9 cellular contexts compared by ENCODE assay signal in genomic region chr16:1330931-1331711, GRCh38. TPM values are rescaled to one million over a fixed set of nuclear protein-coding genes. Genes with fewer than 3 reads are reported as not detected.
A peak's percentile ranks its signal among the peaks of the same experiment; 100 is the strongest.
DNase-seq lines count a peak whose midpoint lies in the region; ATAC-seq and TF ChIP-seq lines count a peak whose summit lies in the region.
"Had no signal": no experiment of that assay in that cellular context is flagged by ENCODE, and none has a peak within 500 bp of the region (broad histone marks: within the 10 kb centered on the region; RNA-seq: fewer than 3 reads in every experiment).

No MANE protein-coding gene starts in this region.

- TF ChIP-seq POLR2A in HCT116 (IDR thresholded peaks at IDR 0.05; ENCODE audit: borderline replicate concordance, extremely low read depth, insufficient read depth, insufficient read length): no peak

- peaks cover 14 to 19% of the 10 kb centered on the region in 2 donors for H3K4me1 Mint-ChIP-seq in natural killer cell

- H3K79me2 ChIP-seq in HCT116 (ENCODE audit: insufficient read depth, low read length): no peaks in the 10 kb centered on the region

- H3K4me2 ChIP-seq in HCT116 (ENCODE audit: low read length): peak overlapping the region; percentile 55

- no peaks in the 10 kb centered on the region for H3K36me3 ChIP-seq in HCT116 (ENCODE audit: control insufficient read depth in 1 of 2, insufficient read depth in 2 of 2, low read length in 2 of 2)

- peak overlapping the region; percentile 86 to 89 for H3K27ac Mint-ChIP-seq in natural killer cell

- peak; percentile 3; the same call in 1 of the 2 replicates for ATAC-seq in HCT116
- no peak for ATAC-seq in natural killer cell
- ATAC-seq in HG03439 (IDR thresholded peaks at IDR 0.05; ENCODE audit: unreplicated experiment): no peak
- no peak for ATAC-seq in GM18868 (IDR thresholded peaks at IDR 0.05; ENCODE audit: unreplicated experiment)

- H3K27ac ChIP-seq in 22Rv1: peak overlapping the region; percentile 83
- peak overlapping the region; percentile 44; the same call in 1 of the 2 replicates for H3K27ac ChIP-seq in HCT116 (ENCODE audit: low read depth, low read length)
- peak overlapping the region in 10 of 59 donors; percentile 6 to 76 (median 32) for H3K27ac ChIP-seq in dorsolateral prefrontal cortex

- peak overlapping the region; percentile 2; the same call in 1 of the 2 replicates for H3K9ac ChIP-seq in HCT116 (ENCODE audit: low read length)

- peaks cover 15 to 30% of the 10 kb centered on the region in 2 experiments; a peak in 3 of 4 replicates for H3K4me1 ChIP-seq in HCT116 (ENCODE audit: control insufficient read depth in 1 of 2, insufficient read depth in 2 of 2, low read length in 2 of 2)

- CTCF ChIA-PET in HCT116 (lab: Charles Lee): interaction anchor here (0.7 kb wide), 1 partner anchor 49 kb away, joined by 4 read pairs; no protein-coding TSS in a partner anchor

- H3K9me2 ChIP-seq in HCT116 (ENCODE audit: insufficient read depth): no peaks in the 10 kb centered on the region

- TF ChIP-seq RAD21 in HCT116 (IDR thresholded peaks at IDR 0.05; ENCODE audit: low read depth): no peak

- H3K4me3 Mint-ChIP-seq in natural killer cell: peak overlapping the region; percentile 90

- H3K27me3 Mint-ChIP-seq in natural killer cell (ENCODE audit: low read depth in 2 of 2): no peaks in the 10 kb centered on the region

- H3K9me3 ChIP-seq in HCT116 (ENCODE audit: control insufficient read depth in 1 of 2, insufficient read depth in 1 of 2, low read depth in 1 of 2, low read length in 2 of 2): no peaks in the 10 kb centered on the region; a peak in 1 of 4 replicates

- no peak overlapping the region; a peak in 1 of 4 replicates for H3K4me3 ChIP-seq in HCT116 (replicated peaks in 1 of 2; ENCODE audit: low read depth in 1 of 2, low read length in 2 of 2)
- peak overlapping the region in 30 of 59 donors; percentile 2 to 70 (median 22) for H3K4me3 ChIP-seq in dorsolateral prefrontal cortex

- DNase-seq in HCT116 (ENCODE audit: low read depth, low spot score) (no peak), dorsolateral prefrontal cortex (no peak), natural killer cell (no peak), hepatic stellate cell (ENCODE audit: low spot score) (no peak)
- no peak for DNase-seq in activated CD4-positive, CD25-positive, alpha-beta regulatory T cell treated with anti-CD3 and anti-CD28 coated beads, Interleukin-2, amount 50 U/mL, for 72 hours
- DNase-seq: Kasumi-1 had no signal

- no peaks in the 10 kb centered on the region for H4K20me1 ChIP-seq in HCT116 (ENCODE audit: insufficient read depth)

- no peaks in the 10 kb centered on the region for H3K36me3 Mint-ChIP-seq in natural killer cell

- H2AFZ ChIP-seq in HCT116 (ENCODE audit: low read depth, low read length, poor library complexity, severe bottlenecking): no peak overlapping the region

- H3K9me3 Mint-ChIP-seq in natural killer cell: no peaks in the 10 kb centered on the region

- H3K27me3 ChIP-seq in HCT116 (ENCODE audit: insufficient read depth, low read length) (no peaks in the 10 kb centered on the region), dorsolateral prefrontal cortex (peaks cover 0 to 50% (median 31%) of the 10 kb centered on the region in 45 donors)

- TF ChIP-seq CTCF in 22Rv1 (IDR thresholded peaks at IDR 0.05) (peak; percentile 38; the same call in 1 of the 2 replicates), HCT116 (IDR thresholded peaks at IDR 0.05 in 2 of 3, conservative IDR thresholded peaks at IDR 0.05 in 1 of 3; ENCODE audit: borderline replicate concordance in 1 of 3, insufficient read depth in 1 of 3, low read depth in 2 of 3, low read length in 2 of 3) (no peak), dorsolateral prefrontal cortex (IDR thresholded peaks at IDR 0.05 in 54 of 56, conservative IDR thresholded peaks at IDR 0.05 in 2 of 56; ENCODE audit: low read depth in 1 of 56, partially characterized antibody in 56 of 56) (no peak), natural killer cell (IDR thresholded peaks at IDR 0.05) (no peak)

- RAD21 ChIA-PET in HCT116 (lab: Charles Lee; ENCODE audit: low non-redundant PET in 1 of 2, low total read pairs in 2 of 2, uncharacterized antibody in 2 of 2, unreplicated experiment in 2 of 2): no interaction called here

- POLR2A ChIA-PET in HCT116 (lab: Charles Lee): interaction anchor here (1.0 kb wide), 1 partner anchor 22 kb away, joined by 3 read pairs; no protein-coding TSS in a partner anchor

- intact Hi-C loops in HCT116 (cut with micrococcal nuclease) (no loop called here), dorsolateral prefrontal cortex (cut with DNase I) (no loop called here), natural killer cell (cut with micrococcal nuclease) (loop anchor here (2.0 kb wide), 1 partner anchor 20 kb away; no protein-coding TSS in a partner anchor)

- BruUV-seq in HCT116 (replicated peaks; lab: Mats Ljungman, UMichigan): no TSS peak

TF ChIP-seq in HCT116, 20 proteins besides CTCF, POLR2A, EP300 and RAD21:
- TF ChIP-seq REST (IDR thresholded peaks at IDR 0.05; ENCODE audit: low read depth) (no peak), ZFX (IDR thresholded peaks at IDR 0.05) (no peak), SRF (IDR thresholded peaks at IDR 0.05; ENCODE audit: low read depth) (no peak), EGR1 (IDR thresholded peaks at IDR 0.05; ENCODE audit: low read depth) (no peak), SIN3A (IDR thresholded peaks at IDR 0.05; ENCODE audit: low read depth) (no peak), EZH2 (IDR thresholded peaks at IDR 0.05) (no peak), JUND (IDR thresholded peaks at IDR 0.05) (no peak), MAX (IDR thresholded peaks at IDR 0.05) (no peak), TCF7L2 (IDR thresholded peaks at IDR 0.05; ENCODE audit: borderline replicate concordance, extremely low read depth, insufficient read depth, insufficient read length) (no peak), POLR2AphosphoS5 (IDR thresholded peaks at IDR 0.05; ENCODE audit: low read depth, low read length) (no peak), ZNF274 (IDR thresholded peaks at IDR 0.05; ENCODE audit: low read depth, low read length) (no peak)
- TF ChIP-seq, protein P1, sequence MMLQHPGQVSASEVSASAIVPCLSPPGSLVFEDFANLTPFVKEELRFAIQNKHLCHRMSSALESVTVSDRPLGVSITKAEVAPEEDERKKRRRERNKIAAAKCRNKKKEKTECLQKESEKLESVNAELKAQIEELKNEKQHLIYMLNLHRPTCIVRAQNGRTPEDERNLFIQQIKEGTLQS (IDR thresholded peaks at IDR 0.05): no peak

RNA-seq across cellular contexts. Expression of gene BAIAP3, which starts 2.3 kb away (rescaled TPM):
- total RNA-seq in HCT116 (2021; ENCODE audit: unreplicated experiment) (44.7 TPM), dorsolateral prefrontal cortex (100 to 1,000 TPM in 100 of 120 experiments, 10 to 100 TPM in 20; 24.1 to 289 (median 137) TPM), natural killer cell (10 to 100 TPM; 17.7 to 21.7 (median 19.9) TPM)
- 37.2 and 44.8 TPM in 2 replicates for polyA plus RNA-seq in HCT116 (2012)

RNA-seq across cellular contexts. Expression of gene TSR3, which starts 20.6 kb away (rescaled TPM):
- total RNA-seq in HCT116 (2021; ENCODE audit: unreplicated experiment) (52.7 TPM), dorsolateral prefrontal cortex (10 to 100 TPM; 30.3 to 68.2 (median 46.8) TPM), natural killer cell (10 to 100 TPM; 29.4 to 34.7 (median 29.7) TPM)
- 40.4 and 42.8 TPM in 2 replicates for polyA plus RNA-seq in HCT116 (2012)

RNA-seq across cellular contexts. Expression of gene GNPTG, which starts 20.6 kb away (rescaled TPM):
- total RNA-seq in HCT116 (2021; ENCODE audit: unreplicated experiment) (35.2 TPM), dorsolateral prefrontal cortex (100 to 1,000 TPM in 112 of 120 experiments, 10 to 100 TPM in 8; 85.9 to 151 (median 118) TPM), natural killer cell (10 to 100 TPM; 58.7 to 65.9 (median 62.0) TPM)
- 31.4 and 34.6 TPM in 2 replicates for polyA plus RNA-seq in HCT116 (2012)

RNA-seq across cellular contexts. Expression of gene UBE2I, which starts 21.7 kb away (rescaled TPM):
- total RNA-seq in HCT116 (2021; ENCODE audit: unreplicated experiment): 212 TPM
- 96.9 and 135 TPM in 2 replicates for polyA plus RNA-seq in HCT116 (2012)
- total RNA-seq in dorsolateral prefrontal cortex: 100 to 1,000 TPM in 1 of 120 experiments, 10 to 100 TPM in 119; 66.6 to 108 (median 83.6) TPM
- total RNA-seq in natural killer cell: 100 to 1,000 TPM; 367 to 412 (median 383) TPM

Comparison
In these comparisons a context has a peak if more than half of its experiments do, and no peak if none do; other contexts are left out.
1. H3K4me3 ChIP-seq: peak in dorsolateral prefrontal cortex (30 of 59); none in HCT116 (0 of 2).